ENCODE assay signal across 2 cellular contexts in genomic region chr7:131312838-131313237, GRCh38.
A peak's percentile ranks its signal among the peaks of the same experiment; 100 is the strongest.
TF ChIP-seq lines count a peak whose summit lies in the region.

No MANE protein-coding gene starts in this region.

TF ChIP-seq in HCT116, 20 proteins besides CTCF, POLR2A, EP300 and RAD21:
- TF ChIP-seq ZBTB33 (IDR thresholded peaks at IDR 0.05; ENCODE audit: extremely low read depth, insufficient replicate concordance, low read length) (no peak), TCF7L2 (IDR thresholded peaks at IDR 0.05; ENCODE audit: borderline replicate concordance, extremely low read depth, insufficient read depth, insufficient read length) (no peak), EZH2phosphoT487 (IDR thresholded peaks at IDR 0.05; ENCODE audit: borderline replicate concordance) (no peak), CBX3 (IDR thresholded peaks at IDR 0.05; ENCODE audit: low read depth) (peak; percentile 65; the same call in 1 of the 2 replicates), MAX (IDR thresholded peaks at IDR 0.05) (no peak)

TF ChIP-seq in GM12878, 131 proteins besides CTCF, POLR2A, EP300 and RAD21:
- TF ChIP-seq NR2F1 (conservative IDR thresholded peaks at IDR 0.05) = 0 out of 2 replicates have a peak, but pooled peaks have one; percentile 36
- TF ChIP-seq SP1 (IDR thresholded peaks at IDR 0.05; ENCODE audit: low read depth, low read length) = no peak
